22 cellular contexts compared by ENCODE assay signal in genomic region chr20:61514018-61514755, GRCh38.
DNase-seq lines count a peak whose midpoint lies in the region; ATAC-seq and TF ChIP-seq lines count a peak whose summit lies in the region.
"Had no signal": no experiment of that assay in that cellular context is flagged by ENCODE, and none has a peak within 500 bp of the region (broad histone marks: within the 10 kb centered on the region; RNA-seq: fewer than 3 reads in every experiment).

No MANE protein-coding gene starts in this region.

- H3K4me3 Mint-ChIP-seq in neural progenitor cell, result no peak overlapping the region
- no peak overlapping the region for H3K4me3 Mint-ChIP-seq in CD14-positive monocyte
- H3K4me3 Mint-ChIP-seq: CD4-positive, CD25-positive, alpha-beta regulatory T cell had no signal

- DNase-seq in NCI-H2227 treated with DMSO at 0.1 percent for 48 hours (lab: John Stamatoyannopoulos, UW) (peak; percentile 39), NCI-H2227 (lab: John Stamatoyannopoulos, UW; ENCODE audit: unreplicated experiment) (no peak), glomerular visceral epithelial cell (ENCODE audit: extremely low spot score) (peak; percentile 69), neural progenitor cell (ENCODE audit: low spot score) (no peak), CD14-positive monocyte (ENCODE audit: low spot score) (no peak), NCI-H2081 (lab: John Stamatoyannopoulos, UW) (no peak), vagina (ENCODE audit: extremely low spot score in 2 of 2) (no peak)
- DNase-seq: CD4-positive, CD25-positive, alpha-beta regulatory T cell; COR-L47; DMS 273 treated with DMSO at 0.1 percent for 48 hours; DND-41; HCEC 1CT; NCI-H1092 treated with DMSO at 0.1 percent for 48 hours; NCI-H146; NCI-H2081 treated with DMSO at 0.1 percent for 48 hours; NCI-H510A treated with DMSO at 0.1 percent for 48 hours; NCI-H774; OCI-M1; SIG-M5 had no signal

- H3K36me3 Mint-ChIP-seq in neural progenitor cell (no peaks in the 10 kb centered on the region), CD14-positive monocyte (no peaks in the 10 kb centered on the region)
- H3K36me3 Mint-ChIP-seq: CD4-positive, CD25-positive, alpha-beta regulatory T cell had no signal

- H3K4me3 ChIP-seq in neural progenitor cell, result no peak overlapping the region
- no peak overlapping the region for H3K4me3 ChIP-seq in vagina

- H3K27me3 ChIP-seq in neural progenitor cell (no peaks in the 10 kb centered on the region), vagina (no peaks in the 10 kb centered on the region)

- H3K36me3 ChIP-seq in neural progenitor cell (no peaks in the 10 kb centered on the region), vagina (no peaks in the 10 kb centered on the region)

- H3K4me1 ChIP-seq in neural progenitor cell (peaks cover 19% of the 10 kb centered on the region), vagina (no peaks in the 10 kb centered on the region)

- H3K4me1 Mint-ChIP-seq in neural progenitor cell, result peaks cover 47% of the 10 kb centered on the region
- H3K4me1 Mint-ChIP-seq in CD14-positive monocyte, result no peaks in the 10 kb centered on the region
- H3K4me1 Mint-ChIP-seq: CD4-positive, CD25-positive, alpha-beta regulatory T cell had no signal

- ATAC-seq in GM18505 (IDR thresholded peaks at IDR 0.05; ENCODE audit: unreplicated experiment), result no peak

- no peak overlapping the region for H3K4me2 ChIP-seq in neural progenitor cell

- H4K20me1 ChIP-seq in neural progenitor cell (ENCODE audit: low read depth), result no peaks in the 10 kb centered on the region

- H3K79me2 ChIP-seq in neural progenitor cell (ENCODE audit: low read depth), result no peaks in the 10 kb centered on the region

- H3K9me3 ChIP-seq in neural progenitor cell (ENCODE audit: low read depth) (no peaks in the 10 kb centered on the region), vagina (no peaks in the 10 kb centered on the region)

- no peak overlapping the region for H2AFZ ChIP-seq in neural progenitor cell (replicated peaks)

- H3K27ac ChIP-seq in neural progenitor cell, result no peak overlapping the region
- H3K27ac ChIP-seq in vagina, result no peak overlapping the region
- H3K27ac ChIP-seq: 22Rv1, HL-60 had no signal

- H3K9ac ChIP-seq in neural progenitor cell, result no peak overlapping the region

- intact Hi-C loops in CD14-positive monocyte (cut with micrococcal nuclease) (no loop called here), vagina (cut with DNase I) (no loop called here)

- H3F3A ChIP-seq in neural progenitor cell (ENCODE audit: low read depth), result no peaks in the 10 kb centered on the region

- peak overlapping the region; percentile 62 for H3K27ac Mint-ChIP-seq in neural progenitor cell
- no peak overlapping the region for H3K27ac Mint-ChIP-seq in CD14-positive monocyte
- H3K27ac Mint-ChIP-seq: CD4-positive, CD25-positive, alpha-beta regulatory T cell had no signal

- H3K27me3 Mint-ChIP-seq in neural progenitor cell (ENCODE audit: insufficient read depth, low read depth), result peaks cover 6% of the 10 kb centered on the region
- peaks cover 1% of the 10 kb centered on the region in 3 donors for H3K27me3 Mint-ChIP-seq in CD14-positive monocyte (ENCODE audit: low read depth in 3 of 3)
- H3K27me3 Mint-ChIP-seq: CD4-positive, CD25-positive, alpha-beta regulatory T cell had no signal

- H3K9me3 Mint-ChIP-seq in neural progenitor cell (no peaks in the 10 kb centered on the region), CD14-positive monocyte (peaks cover 5 to 61% (median 30%) of the 10 kb centered on the region in 7 donors)

- TF ChIP-seq CTCF in neural progenitor cell (IDR thresholded peaks at IDR 0.05) (no peak), CD14-positive monocyte (IDR thresholded peaks at IDR 0.05) (no peak), vagina (IDR thresholded peaks at IDR 0.05) (no peak)

- TF ChIP-seq POLR2A in GM18505 (IDR thresholded peaks at IDR 0.05; ENCODE audit: borderline replicate concordance, extremely low read depth, insufficient read depth, insufficient read length) (no peak), vagina (IDR thresholded peaks at IDR 0.05) (no peak)

Comparison
In these comparisons a context has a peak if more than half of its experiments do, and no peak if none do; other contexts are left out.
1. DNase-seq: peak in NCI-H2227 treated with DMSO at 0.1 percent for 48 hours (single experiment) and glomerular visceral epithelial cell (single experiment); none in NCI-H2227 (single experiment), neural progenitor cell (single experiment), CD14-positive monocyte (single experiment), NCI-H2081 (0 of 2) and vagina (0 of 2).